In the genomic region with DNA sequence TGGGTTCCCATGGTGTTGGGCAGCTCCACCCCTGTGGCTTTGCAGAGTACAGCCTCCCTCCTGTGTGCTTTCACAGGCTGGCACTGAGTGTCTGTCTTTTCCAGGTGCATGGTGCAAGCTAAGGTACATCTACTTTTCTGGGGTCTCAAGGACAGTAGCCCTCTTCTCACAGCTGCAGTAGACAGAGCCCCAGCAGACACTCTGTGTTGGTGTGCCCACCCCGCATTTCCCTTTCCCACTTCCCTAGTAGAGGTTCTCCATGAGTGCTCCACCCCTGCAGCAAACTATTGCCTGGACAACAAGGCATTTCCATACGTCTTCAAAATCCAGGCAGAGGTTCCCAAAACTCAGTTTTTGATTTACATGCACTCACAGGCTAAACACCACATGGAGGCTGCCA, we compare ENCODE assay signal across 9 cellular contexts.
"Had no signal": no experiment of that assay in that cellular context is flagged by ENCODE, and none has a peak within 500 bp of the region (broad histone marks: within the 10 kb centered on the region; RNA-seq: fewer than 3 reads in every experiment).

No MANE protein-coding gene starts in this region.

- H3K9me3 ChIP-seq: HAP-1 had no signal

- H3K36me3 ChIP-seq: HAP-1 had no signal

- DNase-seq: GM23248, GOT3, H7, H9, HCEC 1CT, HFFc6 had no signal

- H3K27ac ChIP-seq: GM23248 had no signal

- H3K4me3 ChIP-seq: GM23248, GM23338, HAP-1 had no signal

- ATAC-seq: GM23338, HCT116 had no signal
